8 cellular contexts compared by ENCODE assay signal in the genomic region with DNA sequence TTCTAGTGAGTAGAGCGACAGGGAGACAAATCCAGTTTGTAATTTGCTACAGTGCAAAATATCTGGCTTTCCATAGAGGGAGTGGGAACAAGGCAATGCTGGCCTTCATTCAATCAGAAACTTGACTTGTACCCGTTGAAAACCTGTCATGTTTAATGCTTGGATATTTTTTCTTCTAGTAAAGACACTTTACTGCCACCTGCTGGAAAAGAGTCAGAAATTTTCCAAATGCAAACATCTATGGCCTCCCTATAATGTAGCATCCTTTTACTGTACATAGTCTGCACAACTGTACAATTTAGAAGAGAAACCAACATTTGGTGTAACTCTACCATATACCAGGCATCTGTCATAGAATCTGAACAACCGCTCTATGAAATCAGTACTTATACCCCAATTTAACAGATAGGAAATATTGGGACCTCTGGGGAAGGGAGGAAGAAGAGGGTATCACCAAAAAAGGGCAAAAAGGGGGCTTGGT. TPM values are rescaled to one million over a fixed set of nuclear protein-coding genes. Genes with fewer than 3 reads are reported as not detected.
DNase-seq lines count a peak whose midpoint lies in the region; ATAC-seq and TF ChIP-seq lines count a peak whose summit lies in the region.

No MANE protein-coding gene starts in this region.

- H3K4me1 ChIP-seq in adipocyte (ENCODE audit: control insufficient read depth, insufficient read depth, low read length) = peaks cover 24% of the 10 kb centered on the region

- no peak overlapping the region for H3K9ac ChIP-seq in adipocyte (ENCODE audit: low read length)

- ATAC-seq in left ventricle myocardium superior (peak; percentile 42), HG03025 (IDR thresholded peaks at IDR 0.05; ENCODE audit: low FRiP score, unreplicated experiment) (no peak)

- CTCF ChIA-PET in HEK293T (lab: Yijun Ruan, JAX) = no interaction called here

- DNase-seq in DMS53 treated with DMSO at 0.1 percent for 48 hours (lab: John Stamatoyannopoulos, UW; ENCODE audit: unreplicated experiment) (peak; percentile 79), HEK293T (ENCODE audit: extremely low spot score) (peak; percentile 51), NCI-H524 treated with DMSO at 0.1 percent for 48 hours (lab: John Stamatoyannopoulos, UW) (peak; percentile 12), adipocyte (ENCODE audit: low read depth) (peak; percentile 89), left ventricle myocardium superior (no peak), skeletal muscle cell (ENCODE audit: low read depth) (peak; percentile 25)
- no peak for DNase-seq in stimulated activated CD8-positive, alpha-beta memory T cell treated with anti-CD3 and anti-CD28 coated beads, Interleukin-4, amount 100 ng/mL, for 48 hours

- H3K9me3 ChIP-seq in adipocyte (ENCODE audit: control insufficient read depth, low read length) = no peaks in the 10 kb centered on the region

- peaks cover 46% of the 10 kb centered on the region for H3K36me3 ChIP-seq in adipocyte (ENCODE audit: control insufficient read depth, insufficient read depth, low read length, severe bottlenecking)

- H3K27me3 ChIP-seq in adipocyte (replicated peaks; ENCODE audit: control insufficient read depth, insufficient read depth, low read length) = no peaks in the 10 kb centered on the region

- intact Hi-C loops in left ventricle myocardium superior (cut with micrococcal nuclease) = loop anchor here (5.0 kb wide), 1 partner anchor 127 kb away; no protein-coding TSS in a partner anchor

- POLR2A ChIA-PET in HEK293T (lab: Yijun Ruan, JAX) = no interaction called here

- H3K4me3 ChIP-seq in adipocyte (ENCODE audit: low read length) = no peak overlapping the region
- no peak overlapping the region for H3K4me3 ChIP-seq in skeletal muscle cell (ENCODE audit: low read depth, low read length)

TF ChIP-seq in HEK293T, 16 proteins besides CTCF, POLR2A, EP300 and RAD21:
- TF ChIP-seq BHLHE40 (IDR thresholded peaks at IDR 0.05; ENCODE audit: borderline replicate concordance) (no peak), HDGF (IDR thresholded peaks at IDR 0.05; ENCODE audit: borderline replicate concordance) (no peak), TARDBP (IDR thresholded peaks at IDR 0.05) (no peak), PKNOX1 (IDR thresholded peaks at IDR 0.05) (no peak), NFRKB (IDR thresholded peaks at IDR 0.05) (no peak), SUZ12 (IDR thresholded peaks at IDR 0.05) (no peak), FOXA1 (IDR thresholded peaks at IDR 0.05) (no peak), ARNT (IDR thresholded peaks at IDR 0.05) (no peak)

RNA-seq across cellular contexts. Expression of gene TBC1D20, which starts 16.7 kb away (rescaled TPM):
- total RNA-seq in left ventricle myocardium superior = 23.3 TPM

Comparison
In these comparisons a context has a peak if more than half of its experiments do, and no peak if none do; other contexts are left out.
1. DNase-seq: peak in DMS53 treated with DMSO at 0.1 percent for 48 hours (single experiment), HEK293T (single experiment), NCI-H524 treated with DMSO at 0.1 percent for 48 hours (single experiment), adipocyte (single experiment) and skeletal muscle cell (single experiment); none in left ventricle myocardium superior (single experiment) and stimulated activated CD8-positive, alpha-beta memory T cell treated with anti-CD3 and anti-CD28 coated beads, Interleukin-4, amount 100 ng/mL, for 48 hours (single experiment).